8 cellular contexts compared by ENCODE assay signal in the genomic region with DNA sequence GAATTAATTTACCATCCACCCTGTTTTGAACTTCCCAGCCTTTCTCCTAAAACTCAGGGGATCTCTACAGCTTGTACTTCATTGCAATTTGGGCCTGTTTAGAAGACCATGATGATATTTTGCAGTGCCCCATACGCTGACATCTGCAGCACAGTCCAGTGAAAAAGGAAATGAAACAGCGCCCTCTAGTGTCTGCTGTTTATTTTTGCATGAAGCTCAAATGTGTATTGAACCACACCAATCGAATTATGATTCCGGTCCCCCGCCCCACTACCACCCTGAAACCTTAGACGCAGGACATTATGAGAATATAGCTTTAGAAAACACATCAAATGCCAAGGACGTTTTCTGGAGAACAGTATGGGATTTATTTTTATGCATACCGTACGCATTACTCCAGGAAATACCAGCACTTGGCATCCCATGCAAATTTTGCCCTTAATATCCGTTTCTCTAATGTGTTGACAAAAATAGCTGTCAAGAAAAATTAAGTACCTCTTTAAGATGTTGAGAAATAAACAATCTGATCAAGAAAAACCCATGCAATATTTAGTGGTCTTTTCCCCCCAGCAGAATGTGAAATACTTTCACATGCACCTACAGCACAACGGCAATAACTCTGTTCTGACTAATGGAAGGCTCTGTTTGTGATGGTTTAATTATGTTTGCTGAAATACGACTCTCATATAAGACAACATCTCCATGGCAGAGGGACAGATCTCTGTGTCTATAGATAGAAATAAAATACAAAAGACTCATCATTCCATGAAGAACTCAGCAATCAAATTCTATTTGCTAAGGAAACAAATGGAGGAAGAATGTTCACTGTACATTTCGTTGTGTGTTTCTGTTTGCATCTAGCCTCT.
A peak's percentile ranks its signal among the peaks of the same experiment; 100 is the strongest.
DNase-seq lines count a peak whose midpoint lies in the region; ATAC-seq lines count a peak whose summit lies in the region.

No MANE protein-coding gene starts in this region.

- peak; percentile 58 for ATAC-seq in GM21526 (IDR thresholded peaks at IDR 0.05; ENCODE audit: low FRiP score, unreplicated experiment)

- intact Hi-C loops in posterior vena cava (cut with DNase I): no loop called here

- DNase-seq in COR-L47 (lab: John Stamatoyannopoulos, UW): peak; percentile 50
- peak; percentile 37 for DNase-seq in NCI-H128 (lab: John Stamatoyannopoulos, UW; ENCODE audit: unreplicated experiment)
- DNase-seq in T-helper 22 cell (ENCODE audit: low read depth): peak; percentile 2
- DNase-seq in brain pericyte (ENCODE audit: low read depth, low spot score): peak; percentile 24
- DNase-seq in iris pigment epithelial cell (ENCODE audit: low read depth): peak; percentile 50
- peak; percentile 28 for DNase-seq in stimulated activated CD4-positive, alpha-beta T cell treated with anti-CD3 and anti-CD28 coated beads, Interleukin-2, amount 100 ng/mL, for 4 hours (ENCODE audit: low read depth)
- no peak for DNase-seq in posterior vena cava (ENCODE audit: low spot score)
